7 cellular contexts compared by ENCODE assay signal in the genomic region with DNA sequence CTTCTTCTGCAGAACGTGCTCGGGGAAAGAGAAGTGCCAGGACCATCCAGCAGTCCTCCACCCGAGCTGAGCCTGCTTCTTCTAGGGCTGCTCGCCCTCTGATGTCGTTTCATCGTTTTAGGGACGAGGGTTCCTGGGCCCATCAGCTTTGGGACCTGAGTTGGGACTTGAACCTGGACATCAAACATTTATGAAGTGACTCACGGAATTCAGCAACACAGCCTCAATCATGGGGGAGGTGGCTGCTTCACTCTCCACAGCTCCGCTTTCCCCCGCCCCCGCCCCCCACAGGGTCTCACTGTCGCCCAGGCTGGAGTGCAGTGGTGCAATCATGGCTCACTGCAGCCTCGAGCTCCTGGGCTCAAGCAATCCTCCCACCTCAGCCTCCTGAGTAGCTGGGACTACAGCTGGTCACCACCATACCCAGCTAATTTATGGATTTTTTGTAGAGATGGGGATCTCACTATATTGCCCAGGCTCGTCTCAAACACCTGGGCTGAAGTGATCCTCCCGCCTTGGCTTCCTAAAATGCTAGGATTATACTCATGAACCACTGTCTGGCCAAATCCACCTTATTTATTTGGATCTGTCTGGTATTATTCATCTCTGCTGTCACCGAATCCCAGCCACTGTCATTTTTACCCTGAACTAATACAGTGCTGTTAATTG. TPM values are rescaled to one million over a fixed set of nuclear protein-coding genes. Genes with fewer than 3 reads are reported as not detected.
A peak's percentile ranks its signal among the peaks of the same experiment; 100 is the strongest.
DNase-seq lines count a peak whose midpoint lies in the region; ATAC-seq, FAIRE-seq and TF ChIP-seq lines count a peak whose summit lies in the region.

No MANE protein-coding gene starts in this region.

- peak overlapping the region; percentile 96 for H3K9ac ChIP-seq in astrocyte (ENCODE audit: low read length)

- H4K20me1 ChIP-seq in astrocyte (ENCODE audit: insufficient read depth, low read length), result peaks cover 36% of the 10 kb centered on the region

- peaks cover 1% of the 10 kb centered on the region for H3K27me3 Mint-ChIP-seq in astrocyte (ENCODE audit: low read depth, unreplicated experiment)

- H3K27me3 ChIP-seq in astrocyte (ENCODE audit: insufficient read depth, low read length), result no peaks in the 10 kb centered on the region

- peak overlapping the region; percentile 86 for H3K4me2 ChIP-seq in astrocyte (ENCODE audit: low read length)

- no peak for ATAC-seq in HG02798 (IDR thresholded peaks at IDR 0.05; ENCODE audit: poor library complexity, unreplicated experiment)

- H3K4me3 ChIP-seq in LNCaP clone FGC (ENCODE audit: low read depth, low read length), result peak overlapping the region; percentile 82
- H3K4me3 ChIP-seq in astrocyte (ENCODE audit: insufficient read depth, low read depth, low read length), result peak overlapping the region; percentile 67

- no peak overlapping the region for H3K27ac Mint-ChIP-seq in astrocyte (ENCODE audit: unreplicated experiment)

- no peaks in the 10 kb centered on the region for H3K9me3 Mint-ChIP-seq in astrocyte (ENCODE audit: unreplicated experiment)

- H3K36me3 Mint-ChIP-seq in astrocyte (ENCODE audit: low read depth, unreplicated experiment), result peaks cover 2% of the 10 kb centered on the region

- peak overlapping the region; percentile 98 for H3K4me3 Mint-ChIP-seq in astrocyte (ENCODE audit: unreplicated experiment)

- no peak for TF ChIP-seq CTCF in LNCaP clone FGC (IDR thresholded peaks at IDR 0.05; ENCODE audit: control insufficient read depth, extremely low read depth, insufficient read depth)
- no peak for TF ChIP-seq CTCF in astrocyte (IDR thresholded peaks at IDR 0.05; ENCODE audit: insufficient read depth, low read depth, low read length)

- H3K9me3 ChIP-seq in astrocyte (ENCODE audit: insufficient read depth, low read depth, low read length), result no peaks in the 10 kb centered on the region

- no peaks in the 10 kb centered on the region for H3K36me3 ChIP-seq in astrocyte (ENCODE audit: insufficient read depth, low read length)

- peaks cover 8% of the 10 kb centered on the region for H3K4me1 ChIP-seq in astrocyte (ENCODE audit: insufficient read depth, low read length)

- DNase-seq in ELF-1 (ENCODE audit: low read depth, low spot score) (peak; percentile 71), LNCaP clone FGC (ENCODE audit: low read depth) (no peak), astrocyte (ENCODE audit: low read depth) (no peak), left kidney (ENCODE audit: low read depth, low spot score) (peak; percentile 70), islet precursor cell (no peak)

- peaks cover 23% of the 10 kb centered on the region for H3K4me1 Mint-ChIP-seq in astrocyte (ENCODE audit: low read depth, unreplicated experiment)

- peaks cover 39% of the 10 kb centered on the region for H3K79me2 ChIP-seq in astrocyte (ENCODE audit: insufficient read depth, low read length)

- peak overlapping the region; percentile 78 for H2AFZ ChIP-seq in astrocyte (ENCODE audit: low read depth, low read length)

- H3K27ac ChIP-seq in astrocyte (ENCODE audit: low read depth, low read length) (no peak overlapping the region), temporal lobe (ENCODE audit: low read depth, low read length) (peak overlapping the region; percentile 51)

- FAIRE-seq in astrocyte (lab: Jason Lieb, UNC), result no peak

RNA-seq across cellular contexts. Expression of a gene that starts 0.7 kb away (rescaled TPM):
- total RNA-seq in astrocyte (56.4 and 58.7 TPM in 2 replicates), temporal lobe (4.4 TPM)

RNA-seq across cellular contexts. Expression of a gene that starts 16.0 kb away (rescaled TPM):
- total RNA-seq in astrocyte (25.9 and 29.2 TPM in 2 replicates), temporal lobe (27.5 TPM)

RNA-seq across cellular contexts. Expression of a gene that starts 30.9 kb away (rescaled TPM):
- total RNA-seq in astrocyte, result 14.2 and 15.6 TPM in 2 replicates
- 33.7 TPM for total RNA-seq in temporal lobe

RNA-seq across cellular contexts. Expression of a gene that starts 32.8 kb away (rescaled TPM):
- total RNA-seq in astrocyte (86.4 and 97.1 TPM in 2 replicates), temporal lobe (41.3 TPM)

RNA-seq across cellular contexts. Expression of a gene that starts 47.5 kb away (rescaled TPM):
- total RNA-seq in astrocyte, result not detected in 2 replicates
- total RNA-seq in temporal lobe, result 0.49 TPM

Comparison
In these comparisons a context has a peak if more than half of its experiments do, and no peak if none do; other contexts are left out.
1. DNase-seq: peak in ELF-1 (single experiment) and left kidney (single experiment); none in LNCaP clone FGC (single experiment), astrocyte (single experiment) and islet precursor cell (single experiment).
2. RNA of a gene that starts 0.7 kb away (total RNA-seq): 56.4 to 58.7 TPM in astrocyte; 4.4 TPM in temporal lobe (single experiment); every median in the first group is over 10 times any median in the second.